ENCODE assay signal across 1 cellular context in the genomic region with DNA sequence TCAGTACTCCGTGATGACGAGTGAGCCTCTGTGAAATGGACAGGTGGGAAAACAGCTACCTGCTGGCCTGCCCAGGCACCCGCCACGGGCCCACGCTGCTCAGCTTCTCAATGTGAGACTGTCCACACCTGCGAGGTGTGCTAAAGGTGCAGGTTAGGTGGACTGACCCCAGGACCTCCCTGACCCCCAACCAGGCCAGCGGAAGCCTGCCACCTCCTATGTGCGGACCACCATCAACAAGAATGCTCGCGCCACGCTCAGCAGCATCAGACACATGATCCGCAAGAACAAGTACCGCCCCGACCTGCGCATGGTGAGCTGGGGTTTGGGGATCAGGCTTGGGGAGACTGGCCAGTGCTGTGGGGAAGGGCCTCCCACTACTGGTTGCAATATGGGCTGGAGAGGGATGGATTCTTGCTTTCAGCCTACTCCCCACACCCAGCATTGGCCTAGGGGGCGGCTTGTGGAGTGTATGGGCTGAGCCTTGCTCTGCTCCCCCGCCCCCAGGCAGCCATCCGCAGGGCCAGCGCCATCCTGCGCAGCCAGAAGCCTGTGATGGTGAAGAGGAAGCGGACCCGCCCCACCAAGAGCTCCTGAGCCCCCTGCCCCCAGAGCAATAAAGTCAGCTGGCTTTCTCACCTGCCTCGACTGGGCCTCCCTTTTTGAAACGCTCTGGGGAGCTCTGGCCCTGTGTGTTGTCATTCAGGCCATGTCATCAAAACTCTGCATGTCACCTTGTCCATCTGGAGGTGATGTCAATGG.
TF ChIP-seq lines count a peak whose summit lies in the region.

No MANE protein-coding gene starts in this region.

TF ChIP-seq in GM12878, 131 proteins besides CTCF, POLR2A, EP300 and RAD21:
- TF ChIP-seq, protein P1, sequence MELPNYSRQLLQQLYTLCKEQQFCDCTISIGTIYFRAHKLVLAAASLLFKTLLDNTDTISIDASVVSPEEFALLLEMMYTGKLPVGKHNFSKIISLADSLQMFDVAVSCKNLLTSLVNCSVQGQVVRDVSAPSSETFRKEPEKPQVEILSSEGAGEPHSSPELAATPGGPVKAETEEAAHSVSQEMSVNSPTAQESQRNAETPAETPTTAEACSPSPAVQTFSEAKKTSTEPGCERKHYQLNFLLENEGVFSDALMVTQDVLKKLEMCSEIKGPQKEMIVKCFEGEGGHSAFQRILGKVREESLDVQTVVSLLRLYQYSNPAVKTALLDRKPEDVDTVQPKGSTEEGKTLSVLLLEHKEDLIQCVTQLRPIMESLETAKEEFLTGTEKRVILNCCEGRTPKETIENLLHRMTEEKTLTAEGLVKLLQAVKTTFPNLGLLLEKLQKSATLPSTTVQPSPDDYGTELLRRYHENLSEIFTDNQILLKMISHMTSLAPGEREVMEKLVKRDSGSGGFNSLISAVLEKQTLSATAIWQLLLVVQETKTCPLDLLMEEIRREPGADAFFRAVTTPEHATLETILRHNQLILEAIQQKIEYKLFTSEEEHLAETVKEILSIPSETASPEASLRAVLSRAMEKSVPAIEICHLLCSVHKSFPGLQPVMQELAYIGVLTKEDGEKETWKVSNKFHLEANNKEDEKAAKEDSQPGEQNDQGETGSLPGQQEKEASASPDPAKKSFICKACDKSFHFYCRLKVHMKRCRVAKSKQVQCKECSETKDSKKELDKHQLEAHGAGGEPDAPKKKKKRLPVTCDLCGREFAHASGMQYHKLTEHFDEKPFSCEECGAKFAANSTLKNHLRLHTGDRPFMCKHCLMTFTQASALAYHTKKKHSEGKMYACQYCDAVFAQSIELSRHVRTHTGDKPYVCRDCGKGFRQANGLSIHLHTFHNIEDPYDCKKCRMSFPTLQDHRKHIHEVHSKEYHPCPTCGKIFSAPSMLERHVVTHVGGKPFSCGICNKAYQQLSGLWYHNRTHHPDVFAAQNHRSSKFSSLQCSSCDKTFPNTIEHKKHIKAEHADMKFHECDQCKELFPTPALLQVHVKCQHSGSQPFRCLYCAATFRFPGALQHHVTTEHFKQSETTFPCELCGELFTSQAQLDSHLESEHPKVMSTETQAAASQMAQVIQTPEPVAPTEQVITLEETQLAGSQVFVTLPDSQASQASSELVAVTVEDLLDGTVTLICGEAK (IDR thresholded peaks at IDR 0.05; ENCODE audit: borderline replicate concordance): no peak
- TF ChIP-seq, protein P2, sequence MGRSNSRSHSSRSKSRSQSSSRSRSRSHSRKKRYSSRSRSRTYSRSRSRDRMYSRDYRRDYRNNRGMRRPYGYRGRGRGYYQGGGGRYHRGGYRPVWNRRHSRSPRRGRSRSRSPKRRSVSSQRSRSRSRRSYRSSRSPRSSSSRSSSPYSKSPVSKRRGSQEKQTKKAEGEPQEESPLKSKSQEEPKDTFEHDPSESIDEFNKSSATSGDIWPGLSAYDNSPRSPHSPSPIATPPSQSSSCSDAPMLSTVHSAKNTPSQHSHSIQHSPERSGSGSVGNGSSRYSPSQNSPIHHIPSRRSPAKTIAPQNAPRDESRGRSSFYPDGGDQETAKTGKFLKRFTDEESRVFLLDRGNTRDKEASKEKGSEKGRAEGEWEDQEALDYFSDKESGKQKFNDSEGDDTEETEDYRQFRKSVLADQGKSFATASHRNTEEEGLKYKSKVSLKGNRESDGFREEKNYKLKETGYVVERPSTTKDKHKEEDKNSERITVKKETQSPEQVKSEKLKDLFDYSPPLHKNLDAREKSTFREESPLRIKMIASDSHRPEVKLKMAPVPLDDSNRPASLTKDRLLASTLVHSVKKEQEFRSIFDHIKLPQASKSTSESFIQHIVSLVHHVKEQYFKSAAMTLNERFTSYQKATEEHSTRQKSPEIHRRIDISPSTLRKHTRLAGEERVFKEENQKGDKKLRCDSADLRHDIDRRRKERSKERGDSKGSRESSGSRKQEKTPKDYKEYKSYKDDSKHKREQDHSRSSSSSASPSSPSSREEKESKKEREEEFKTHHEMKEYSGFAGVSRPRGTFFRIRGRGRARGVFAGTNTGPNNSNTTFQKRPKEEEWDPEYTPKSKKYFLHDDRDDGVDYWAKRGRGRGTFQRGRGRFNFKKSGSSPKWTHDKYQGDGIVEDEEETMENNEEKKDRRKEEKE (IDR thresholded peaks at IDR 0.05): no peak
- TF ChIP-seq SMAD5 (IDR thresholded peaks at IDR 0.05; ENCODE audit: low read depth) (no peak), RUNX3 (IDR thresholded peaks at IDR 0.05; ENCODE audit: low read length) (no peak), GABPA (IDR thresholded peaks at IDR 0.05; ENCODE audit: low read depth) (no peak), RELA (IDR thresholded peaks at IDR 0.05; ENCODE audit: borderline replicate concordance, partially characterized antibody) (no peak), STAT3 (IDR thresholded peaks at IDR 0.05; ENCODE audit: low read depth, low read length) (no peak), TAF1 (IDR thresholded peaks at IDR 0.05; ENCODE audit: borderline replicate concordance, low read depth, low read length) (no peak), RBBP5 (conservative IDR thresholded peaks at IDR 0.05) (no peak), CHD2 (IDR thresholded peaks at IDR 0.05; ENCODE audit: borderline replicate concordance, low read depth, low read length) (no peak), RAD51 (IDR thresholded peaks at IDR 0.05) (no peak)
- TF ChIP-seq, protein P3, sequence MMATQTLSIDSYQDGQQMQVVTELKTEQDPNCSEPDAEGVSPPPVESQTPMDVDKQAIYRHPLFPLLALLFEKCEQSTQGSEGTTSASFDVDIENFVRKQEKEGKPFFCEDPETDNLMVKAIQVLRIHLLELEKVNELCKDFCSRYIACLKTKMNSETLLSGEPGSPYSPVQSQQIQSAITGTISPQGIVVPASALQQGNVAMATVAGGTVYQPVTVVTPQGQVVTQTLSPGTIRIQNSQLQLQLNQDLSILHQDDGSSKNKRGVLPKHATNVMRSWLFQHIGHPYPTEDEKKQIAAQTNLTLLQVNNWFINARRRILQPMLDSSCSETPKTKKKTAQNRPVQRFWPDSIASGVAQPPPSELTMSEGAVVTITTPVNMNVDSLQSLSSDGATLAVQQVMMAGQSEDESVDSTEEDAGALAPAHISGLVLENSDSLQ (IDR thresholded peaks at IDR 0.05): no peak
- TF ChIP-seq, protein P4, sequence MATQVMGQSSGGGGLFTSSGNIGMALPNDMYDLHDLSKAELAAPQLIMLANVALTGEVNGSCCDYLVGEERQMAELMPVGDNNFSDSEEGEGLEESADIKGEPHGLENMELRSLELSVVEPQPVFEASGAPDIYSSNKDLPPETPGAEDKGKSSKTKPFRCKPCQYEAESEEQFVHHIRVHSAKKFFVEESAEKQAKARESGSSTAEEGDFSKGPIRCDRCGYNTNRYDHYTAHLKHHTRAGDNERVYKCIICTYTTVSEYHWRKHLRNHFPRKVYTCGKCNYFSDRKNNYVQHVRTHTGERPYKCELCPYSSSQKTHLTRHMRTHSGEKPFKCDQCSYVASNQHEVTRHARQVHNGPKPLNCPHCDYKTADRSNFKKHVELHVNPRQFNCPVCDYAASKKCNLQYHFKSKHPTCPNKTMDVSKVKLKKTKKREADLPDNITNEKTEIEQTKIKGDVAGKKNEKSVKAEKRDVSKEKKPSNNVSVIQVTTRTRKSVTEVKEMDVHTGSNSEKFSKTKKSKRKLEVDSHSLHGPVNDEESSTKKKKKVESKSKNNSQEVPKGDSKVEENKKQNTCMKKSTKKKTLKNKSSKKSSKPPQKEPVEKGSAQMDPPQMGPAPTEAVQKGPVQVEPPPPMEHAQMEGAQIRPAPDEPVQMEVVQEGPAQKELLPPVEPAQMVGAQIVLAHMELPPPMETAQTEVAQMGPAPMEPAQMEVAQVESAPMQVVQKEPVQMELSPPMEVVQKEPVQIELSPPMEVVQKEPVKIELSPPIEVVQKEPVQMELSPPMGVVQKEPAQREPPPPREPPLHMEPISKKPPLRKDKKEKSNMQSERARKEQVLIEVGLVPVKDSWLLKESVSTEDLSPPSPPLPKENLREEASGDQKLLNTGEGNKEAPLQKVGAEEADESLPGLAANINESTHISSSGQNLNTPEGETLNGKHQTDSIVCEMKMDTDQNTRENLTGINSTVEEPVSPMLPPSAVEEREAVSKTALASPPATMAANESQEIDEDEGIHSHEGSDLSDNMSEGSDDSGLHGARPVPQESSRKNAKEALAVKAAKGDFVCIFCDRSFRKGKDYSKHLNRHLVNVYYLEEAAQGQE (IDR thresholded peaks at IDR 0.05; ENCODE audit: low read depth, low read length): no peak
- TF ChIP-seq, protein P5, sequence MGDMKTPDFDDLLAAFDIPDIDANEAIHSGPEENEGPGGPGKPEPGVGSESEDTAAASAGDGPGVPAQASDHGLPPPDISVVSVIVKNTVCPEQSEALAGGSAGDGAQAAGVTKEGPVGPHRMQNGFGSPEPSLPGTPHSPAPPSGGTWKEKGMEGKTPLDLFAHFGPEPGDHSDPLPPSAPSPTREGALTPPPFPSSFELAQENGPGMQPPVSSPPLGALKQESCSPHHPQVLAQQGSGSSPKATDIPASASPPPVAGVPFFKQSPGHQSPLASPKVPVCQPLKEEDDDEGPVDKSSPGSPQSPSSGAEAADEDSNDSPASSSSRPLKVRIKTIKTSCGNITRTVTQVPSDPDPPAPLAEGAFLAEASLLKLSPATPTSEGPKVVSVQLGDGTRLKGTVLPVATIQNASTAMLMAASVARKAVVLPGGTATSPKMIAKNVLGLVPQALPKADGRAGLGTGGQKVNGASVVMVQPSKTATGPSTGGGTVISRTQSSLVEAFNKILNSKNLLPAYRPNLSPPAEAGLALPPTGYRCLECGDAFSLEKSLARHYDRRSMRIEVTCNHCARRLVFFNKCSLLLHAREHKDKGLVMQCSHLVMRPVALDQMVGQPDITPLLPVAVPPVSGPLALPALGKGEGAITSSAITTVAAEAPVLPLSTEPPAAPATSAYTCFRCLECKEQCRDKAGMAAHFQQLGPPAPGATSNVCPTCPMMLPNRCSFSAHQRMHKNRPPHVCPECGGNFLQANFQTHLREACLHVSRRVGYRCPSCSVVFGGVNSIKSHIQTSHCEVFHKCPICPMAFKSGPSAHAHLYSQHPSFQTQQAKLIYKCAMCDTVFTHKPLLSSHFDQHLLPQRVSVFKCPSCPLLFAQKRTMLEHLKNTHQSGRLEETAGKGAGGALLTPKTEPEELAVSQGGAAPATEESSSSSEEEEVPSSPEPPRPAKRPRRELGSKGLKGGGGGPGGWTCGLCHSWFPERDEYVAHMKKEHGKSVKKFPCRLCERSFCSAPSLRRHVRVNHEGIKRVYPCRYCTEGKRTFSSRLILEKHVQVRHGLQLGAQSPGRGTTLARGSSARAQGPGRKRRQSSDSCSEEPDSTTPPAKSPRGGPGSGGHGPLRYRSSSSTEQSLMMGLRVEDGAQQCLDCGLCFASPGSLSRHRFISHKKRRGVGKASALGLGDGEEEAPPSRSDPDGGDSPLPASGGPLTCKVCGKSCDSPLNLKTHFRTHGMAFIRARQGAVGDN (IDR thresholded peaks at IDR 0.05): no peak
